In genomic region chr1:2878591-2878990, GRCh38 we compare ENCODE assay signal across 36 cellular contexts.
"Had no signal": no experiment of that assay in that cellular context is flagged by ENCODE, and none has a peak within 500 bp of the region (broad histone marks: within the 10 kb centered on the region; RNA-seq: fewer than 3 reads in every experiment).

No MANE protein-coding gene starts in this region.

- H3K36me3 ChIP-seq: MG63 had no signal

- H3K4me3 ChIP-seq: MG63 had no signal

- H3K9me3 ChIP-seq: MG63 had no signal

- DNase-seq: Karpas-422, Kasumi-1, MG63, MM.1S, MV-4-11, NCI-H1048, NCI-H1092, NCI-H1092 treated with DMSO at 0.1 percent for 48 hours, NCI-H1105, NCI-H1105 treated with DMSO at 0.1 percent for 48 hours, NCI-H1417, NCI-H1417 treated with DMSO at 0.1 percent for 48 hours, NCI-H1436, NCI-H1436 treated with DMSO at 0.1 percent for 48 hours, NCI-H146, NCI-H1694, NCI-H1694 treated with DMSO at 0.1 percent for 48 hours, NCI-H187, NCI-H187 treated with DMSO at 0.1 percent for 48 hours, NCI-H1930, NCI-H2029, NCI-H2029 treated with DMSO at 0.1 percent for 48 hours, NCI-H2081, NCI-H2081 treated with DMSO at 0.1 percent for 48 hours, NCI-H2107, NCI-H2171, NCI-H2171 treated with DMSO at 0.1 percent for 48 hours, NCI-H2227 treated with DMSO at 0.1 percent for 48 hours, NCI-H226, NCI-H345, NCI-H446, NCI-H446 treated with DMSO at 0.1 percent for 48 hours, NCI-H510A, NCI-H510A treated with DMSO at 0.1 percent for 48 hours, NCI-H524, NCI-H524 treated with DMSO at 0.1 percent for 48 hours had no signal

- H3K27me3 ChIP-seq: MG63 had no signal
